Comparison of ENCODE assay signal across 14 cellular contexts in genomic region chr10:122139627-122140151, GRCh38.
DNase-seq lines count a peak whose midpoint lies in the region; ATAC-seq and TF ChIP-seq lines count a peak whose summit lies in the region.
"Had no signal": no experiment of that assay in that cellular context is flagged by ENCODE, and none has a peak within 500 bp of the region (broad histone marks: within the 10 kb centered on the region; RNA-seq: fewer than 3 reads in every experiment).

No MANE protein-coding gene starts in this region.

- TF ChIP-seq POLR2A in heart left ventricle (IDR thresholded peaks at IDR 0.05), result no peak

- no peaks in the 10 kb centered on the region for H3K9me3 Mint-ChIP-seq in progenitor cell of endocrine pancreas (ENCODE audit: low read depth)
- H3K9me3 Mint-ChIP-seq in activated CD4-positive, alpha-beta T cell treated with anti-CD3 and anti-CD28 coated beads for 36 hours (ENCODE audit: low read depth), result no peaks in the 10 kb centered on the region

- peaks cover 12% of the 10 kb centered on the region for H3K4me1 Mint-ChIP-seq in progenitor cell of endocrine pancreas (ENCODE audit: low read depth)
- no peaks in the 10 kb centered on the region for H3K4me1 Mint-ChIP-seq in activated CD4-positive, alpha-beta T cell treated with anti-CD3 and anti-CD28 coated beads for 36 hours

- peaks cover 9% of the 10 kb centered on the region for H3K36me3 Mint-ChIP-seq in progenitor cell of endocrine pancreas (ENCODE audit: insufficient read depth)
- no peaks in the 10 kb centered on the region for H3K36me3 Mint-ChIP-seq in activated CD4-positive, alpha-beta T cell treated with anti-CD3 and anti-CD28 coated beads for 36 hours (ENCODE audit: low read depth)
- H3K36me3 Mint-ChIP-seq: naive thymus-derived CD4-positive, alpha-beta T cell had no signal

- H3K36me3 ChIP-seq in BE2C (no peaks in the 10 kb centered on the region), RWPE2 (ENCODE audit: low read depth) (peaks cover 33% of the 10 kb centered on the region), heart left ventricle (peaks cover 0 to 45% (median 14%) of the 10 kb centered on the region in 9 donors)
- H3K36me3 ChIP-seq: brain microvascular endothelial cell had no signal

- H3K27me3 Mint-ChIP-seq in progenitor cell of endocrine pancreas, result no peaks in the 10 kb centered on the region
- no peaks in the 10 kb centered on the region for H3K27me3 Mint-ChIP-seq in activated CD4-positive, alpha-beta T cell treated with anti-CD3 and anti-CD28 coated beads for 36 hours

- H3K9me3 ChIP-seq in BE2C (no peaks in the 10 kb centered on the region), RWPE2 (ENCODE audit: severe bottlenecking) (no peaks in the 10 kb centered on the region), heart left ventricle (peaks cover 0 to under 1% (median 0%) of the 10 kb centered on the region in 12 donors)

- no peaks in the 10 kb centered on the region for H3K27me3 ChIP-seq in BE2C
- H3K27me3 ChIP-seq in RWPE2 (ENCODE audit: insufficient read depth, poor library complexity, severe bottlenecking), result no peaks in the 10 kb centered on the region
- H3K27me3 ChIP-seq in heart left ventricle, result no peaks in the 10 kb centered on the region
- H3K27me3 ChIP-seq: brain microvascular endothelial cell had no signal

- POLR2A ChIA-PET in activated CD4-positive, alpha-beta T cell treated with anti-CD3 and anti-CD28 coated beads for 36 hours (lab: Charles Lee), result no interaction called here

- H3K4me3 Mint-ChIP-seq in progenitor cell of endocrine pancreas (ENCODE audit: low read depth), result no peak overlapping the region
- no peak overlapping the region for H3K4me3 Mint-ChIP-seq in activated CD4-positive, alpha-beta T cell treated with anti-CD3 and anti-CD28 coated beads for 36 hours
- H3K4me3 Mint-ChIP-seq: naive thymus-derived CD4-positive, alpha-beta T cell had no signal

- peak overlapping the region; percentile 16; the same call in 1 of the 2 replicates for H3K4me3 ChIP-seq in BE2C (ENCODE audit: low read depth, low read length)
- H3K4me3 ChIP-seq in RWPE2 (ENCODE audit: severe bottlenecking), result no peak overlapping the region
- H3K4me3 ChIP-seq in heart left ventricle, result no peak overlapping the region

- CTCF ChIA-PET in activated CD4-positive, alpha-beta T cell treated with anti-CD3 and anti-CD28 coated beads for 36 hours (lab: Charles Lee), result no interaction called here

- H3K27ac Mint-ChIP-seq in progenitor cell of endocrine pancreas, result peak overlapping the region; percentile 17
- no peak overlapping the region for H3K27ac Mint-ChIP-seq in activated CD4-positive, alpha-beta T cell treated with anti-CD3 and anti-CD28 coated beads for 36 hours
- H3K27ac Mint-ChIP-seq: naive thymus-derived CD4-positive, alpha-beta T cell had no signal

- peak; percentile 80 for DNase-seq in BE2C
- no peak for DNase-seq in RWPE2 (ENCODE audit: low spot score)
- peak; percentile 72 to 90 (median 79) for DNase-seq in heart left ventricle
- DNase-seq in progenitor cell of endocrine pancreas (ENCODE audit: low spot score, unreplicated experiment), result no peak
- no peak for DNase-seq in stimulated activated CD4-positive, alpha-beta T cell treated with anti-CD3 and anti-CD28 coated beads, Interleukin-4, amount 100 ng/mL, for 24 hours
- DNase-seq in activated CD4-positive, alpha-beta T cell treated with anti-CD3 and anti-CD28 coated beads for 36 hours, result no peak
- no peak for DNase-seq in LoVo (ENCODE audit: low spot score)
- DNase-seq: activated CD4-positive, alpha-beta T cell treated with anti-CD3 and anti-CD28 coated beads for 4 hours; activated effector memory CD4-positive, alpha-beta T cell treated with anti-CD3 and anti-CD28 coated beads, Interleukin-2, amount 50 U/mL, for 16 hours; AML-193; naive thymus-derived CD4-positive, alpha-beta T cell; NCI-H446 had no signal

- intact Hi-C loops in heart left ventricle (cut with DNase I), result loop anchor here in 8 of 10 donors (1.0 to 10.0 kb wide), 7 partner anchors 11 to 128 kb away; no protein-coding TSS in a partner anchor
- intact Hi-C loops in activated CD4-positive, alpha-beta T cell treated with anti-CD3 and anti-CD28 coated beads for 36 hours (cut with DNase I, micrococcal nuclease), result loop anchor here in 1 of 2 experiments (10.0 kb wide), 2 partner anchors 295 to 425 kb away; partner anchors contain the start of gene DMBT1

- ATAC-seq in RWPE2 (ENCODE audit: low read depth), result no peak
- peak; percentile 52 to 72 (median 61) for ATAC-seq in heart left ventricle
- no peak for ATAC-seq in activated CD4-positive, alpha-beta T cell treated with anti-CD3 and anti-CD28 coated beads for 36 hours
- ATAC-seq in HG03565 (IDR thresholded peaks at IDR 0.05; ENCODE audit: unreplicated experiment), result no peak
- ATAC-seq: naive thymus-derived CD4-positive, alpha-beta T cell had no signal

- H3K4me1 ChIP-seq in BE2C (peaks cover 37% of the 10 kb centered on the region), RWPE2 (ENCODE audit: insufficient read depth, poor library complexity, severe bottlenecking) (peaks cover 30% of the 10 kb centered on the region), heart left ventricle (peaks cover 23 to 95% (median 66%) of the 10 kb centered on the region in 12 donors)

- peak overlapping the region; percentile 90 for H3K27ac ChIP-seq in RWPE2 (ENCODE audit: poor library complexity, severe bottlenecking)
- H3K27ac ChIP-seq in heart left ventricle, result peak overlapping the region; percentile 73 to 94 (median 87)

- WGBS in heart left ventricle, 4 donors, result 29 to 42% (median 36%) methylated on average over 10 of the region's 10 CpGs

- TF ChIP-seq CTCF in BE2C (IDR thresholded peaks at IDR 0.05; ENCODE audit: low read depth, low read length) (no peak), RWPE2 (IDR thresholded peaks at IDR 0.05; ENCODE audit: poor library complexity, severe bottlenecking) (no peak), heart left ventricle (IDR thresholded peaks at IDR 0.05) (no peak), progenitor cell of endocrine pancreas (IDR thresholded peaks at IDR 0.05; ENCODE audit: unreplicated experiment) (no peak)

Comparison
In these comparisons a context has a peak if more than half of its experiments do, and no peak if none do; other contexts are left out.
1. DNase-seq: peak in BE2C (single experiment) and heart left ventricle (5 of 5); none in RWPE2 (single experiment), progenitor cell of endocrine pancreas (single experiment), stimulated activated CD4-positive, alpha-beta T cell treated with anti-CD3 and anti-CD28 coated beads, Interleukin-4, amount 100 ng/mL, for 24 hours (single experiment), activated CD4-positive, alpha-beta T cell treated with anti-CD3 and anti-CD28 coated beads for 36 hours (single experiment) and LoVo (single experiment).
2. ATAC-seq: peak in heart left ventricle (4 of 4); none in RWPE2 (single experiment), activated CD4-positive, alpha-beta T cell treated with anti-CD3 and anti-CD28 coated beads for 36 hours (single experiment) and HG03565 (single experiment).